Comparison of ENCODE assay signal across 17 cellular contexts in the genomic region with DNA sequence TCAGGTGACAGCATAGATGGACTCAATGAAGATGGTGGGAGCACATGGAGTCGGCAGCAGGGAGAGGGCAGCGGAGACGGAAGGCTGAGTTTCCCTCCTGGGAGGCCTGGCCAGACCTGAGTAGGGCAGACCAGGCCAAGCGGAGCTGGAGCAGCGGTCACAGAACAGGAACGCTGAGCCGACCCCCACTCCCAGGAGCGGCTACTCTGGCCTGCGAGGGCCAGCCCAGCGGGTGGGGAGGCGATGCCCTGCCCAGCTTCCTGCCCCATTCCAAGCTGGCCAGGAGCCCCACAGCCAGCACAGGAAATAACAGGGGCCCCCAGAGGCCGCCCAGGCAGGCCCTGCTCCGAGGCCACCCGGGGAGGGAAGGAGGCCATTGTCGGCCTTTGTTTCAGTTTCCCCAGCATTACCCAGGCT.
DNase-seq lines count a peak whose midpoint lies in the region; ATAC-seq, FAIRE-seq and TF ChIP-seq lines count a peak whose summit lies in the region.
"Had no signal": no experiment of that assay in that cellular context is flagged by ENCODE, and none has a peak within 500 bp of the region (broad histone marks: within the 10 kb centered on the region; RNA-seq: fewer than 3 reads in every experiment).

No MANE protein-coding gene starts in this region.

- no peaks in the 10 kb centered on the region for H3K79me1 ChIP-seq in H9 (ENCODE audit: insufficient read depth, low read depth, low read length, poor library complexity, severe bottlenecking)

- peaks cover 0 to 13% (median 7%) of the 10 kb centered on the region in 3 experiments; a peak in 5 of 7 replicates for H3K36me3 Mint-ChIP-seq in H9 (ENCODE audit: insufficient read depth in 1 of 3, low read depth in 3 of 3)
- H3K36me3 Mint-ChIP-seq: activated naive CD4-positive, alpha-beta T cell treated with anti-CD3 and anti-CD28 coated beads, Interleukin-2, amount 10 ng/mL, durations not matched to agents 7 days and 5 days; stimulated activated memory B cell treated with anti-CD40 and anti-IgM and Interleukin-4, amounts not matched to agents 10 μg/mL and 1 μg/mL and 100 μg/mL, for 72 hours had no signal

- intact Hi-C loops in psoas muscle (cut with DNase I), result loop anchor here in 1 of 2 donors (10.0 kb wide), 2 partner anchors 61 to 281 kb away; no protein-coding TSS in a partner anchor

- H3K4me1 Mint-ChIP-seq in H9, result peaks cover 24 to 32% of the 10 kb centered on the region in 2 experiments
- H3K4me1 Mint-ChIP-seq: activated naive CD4-positive, alpha-beta T cell treated with anti-CD3 and anti-CD28 coated beads, Interleukin-2, amount 10 ng/mL, durations not matched to agents 7 days and 5 days; stimulated activated memory B cell treated with anti-CD40 and anti-IgM and Interleukin-4, amounts not matched to agents 10 μg/mL and 1 μg/mL and 100 μg/mL, for 72 hours had no signal

- H3K23me2 ChIP-seq in H9 (ENCODE audit: insufficient read length, low read depth, low read length, poor library complexity, severe bottlenecking), result no peaks in the 10 kb centered on the region

- H3K27me3 ChIP-seq in H9 (ENCODE audit: insufficient read depth, low read length) (no peaks in the 10 kb centered on the region), psoas muscle (ENCODE audit: insufficient read depth in 3 of 3, low read length in 2 of 3) (no peaks in the 10 kb centered on the region), foreskin keratinocyte (no peaks in the 10 kb centered on the region)

- H3K18ac ChIP-seq in H9 (ENCODE audit: insufficient read length, low read depth, low read length), result peak overlapping the region; percentile 16

- no peak for TF ChIP-seq POLR2A in H54 (IDR thresholded peaks at IDR 0.05; ENCODE audit: low read depth, low read length)

- H2BK120ac ChIP-seq in H9 (ENCODE audit: low read depth, low read length, poor library complexity, severe bottlenecking), result no peak overlapping the region

- H2AFZ ChIP-seq in H9 (ENCODE audit: low read length), result no peak overlapping the region

- no peak overlapping the region for H3T11ph ChIP-seq in H9 (ENCODE audit: low read length)

- no peaks in the 10 kb centered on the region for H3K27me3 Mint-ChIP-seq in H9 (ENCODE audit: low read depth)
- H3K27me3 Mint-ChIP-seq: activated naive CD4-positive, alpha-beta T cell treated with anti-CD3 and anti-CD28 coated beads, Interleukin-2, amount 10 ng/mL, durations not matched to agents 7 days and 5 days had no signal

- H3K4me1 ChIP-seq in H9 (ENCODE audit: insufficient read depth, low read length), result peaks cover 23% of the 10 kb centered on the region; the same call in 1 of the 2 replicates
- peaks cover 50% of the 10 kb centered on the region for H3K4me1 ChIP-seq in psoas muscle
- H3K4me1 ChIP-seq in foreskin keratinocyte, result no peaks in the 10 kb centered on the region

- peak overlapping the region; percentile 4 for H3K4me2 ChIP-seq in H9 (ENCODE audit: insufficient read depth, insufficient read length, low read length)

- H3K36me3 ChIP-seq in psoas muscle (ENCODE audit: insufficient read depth in 1 of 2, low read depth in 1 of 2), result no peaks in the 10 kb centered on the region

- H2BK12ac ChIP-seq in H9 (ENCODE audit: insufficient read length, low read depth, low read length), result peak overlapping the region; percentile 30

- no peak overlapping the region for H3K4ac ChIP-seq in H9 (ENCODE audit: low read depth, low read length)

- peaks cover 2% of the 10 kb centered on the region; the same call in 1 of the 2 replicates for H3K79me2 ChIP-seq in H9 (ENCODE audit: insufficient read depth, low read length)

- H3K27ac Mint-ChIP-seq in H9, result peak overlapping the region; percentile 41 to 84 (median 59); a peak in 5 of 7 replicates
- H3K27ac Mint-ChIP-seq: activated naive CD4-positive, alpha-beta T cell treated with anti-CD3 and anti-CD28 coated beads, Interleukin-2, amount 10 ng/mL, durations not matched to agents 7 days and 5 days; stimulated activated memory B cell treated with anti-CD40 and anti-IgM and Interleukin-4, amounts not matched to agents 10 μg/mL and 1 μg/mL and 100 μg/mL, for 72 hours had no signal

- DNase-seq in H9 (peak; percentile 84), ecto neural progenitor cell (ENCODE audit: low spot score) (peak; percentile 75), islet precursor cell (peak; percentile 64), psoas muscle (peak; percentile 36 to 72), H54 (ENCODE audit: insufficient read length, low spot score) (no peak), KG1 (lab: John Stamatoyannopoulos, UW) (no peak), foreskin keratinocyte (no peak)
- DNase-seq: activated naive CD4-positive, alpha-beta T cell treated with anti-CD3 and anti-CD28 coated beads, Interleukin-2, amount 10 ng/mL, durations not matched to agents 7 days and 5 days; DND-41; HCEC 1CT; IMR-90; NCI-H1436 treated with DMSO at 0.1 percent for 48 hours; stimulated activated CD4-positive, alpha-beta T cell treated with anti-CD3 and anti-CD28 coated beads, Interleukin-2, amount 100 ng/mL, for 48 hours had no signal

- no peak overlapping the region for H2BK5ac ChIP-seq in H9 (ENCODE audit: insufficient read length, low read length)

- no peak overlapping the region for H4K5ac ChIP-seq in H9 (ENCODE audit: insufficient read length, low read depth, low read length)

- no peak for FAIRE-seq in H54 (lab: Jason Lieb, UNC)
- FAIRE-seq: TTC549 had no signal

- H3K4me3 Mint-ChIP-seq in H9, result no peak overlapping the region; a peak in 1 of 5 replicates
- H3K4me3 Mint-ChIP-seq: activated naive CD4-positive, alpha-beta T cell treated with anti-CD3 and anti-CD28 coated beads, Interleukin-2, amount 10 ng/mL, durations not matched to agents 7 days and 5 days; stimulated activated memory B cell treated with anti-CD40 and anti-IgM and Interleukin-4, amounts not matched to agents 10 μg/mL and 1 μg/mL and 100 μg/mL, for 72 hours had no signal

- no peaks in the 10 kb centered on the region for H3K9me3 ChIP-seq in H9 (ENCODE audit: control insufficient read depth, low read depth, low read length)
- H3K9me3 ChIP-seq in psoas muscle, result no peaks in the 10 kb centered on the region

- H3K56ac ChIP-seq in H9 (ENCODE audit: insufficient read length, low read depth, low read length), result no peak overlapping the region

- H3K9me3 Mint-ChIP-seq in H9, result no peaks in the 10 kb centered on the region
- H3K9me3 Mint-ChIP-seq: activated naive CD4-positive, alpha-beta T cell treated with anti-CD3 and anti-CD28 coated beads, Interleukin-2, amount 10 ng/mL, durations not matched to agents 7 days and 5 days; stimulated activated memory B cell treated with anti-CD40 and anti-IgM and Interleukin-4, amounts not matched to agents 10 μg/mL and 1 μg/mL and 100 μg/mL, for 72 hours had no signal

- no peak overlapping the region for H4K8ac ChIP-seq in H9 (replicated peaks; ENCODE audit: insufficient read length, low read depth, low read length)

- WGBS in H9 (ENCODE audit: extremely low coverage, insufficient read length, low lambda C conversion rate), result no CpG with 5 or more reads among the region's 15 CpGs
- 26 to 44% (median 33%) methylated on average over 14 to 15 of the region's 15 CpGs for WGBS in psoas muscle, 3 donors

- peak; percentile 7 to 56 (median 24) for ATAC-seq in psoas muscle
- ATAC-seq in foreskin keratinocyte, result no peak
- ATAC-seq in HG02623 (IDR thresholded peaks at IDR 0.05; ENCODE audit: unreplicated experiment), result no peak
- ATAC-seq: stimulated activated memory B cell treated with anti-CD40 and anti-IgM and Interleukin-4, amounts not matched to agents 10 μg/mL and 1 μg/mL and 100 μg/mL, for 72 hours had no signal

- H2BK15ac ChIP-seq in H9 (ENCODE audit: low read depth, low read length), result no peak overlapping the region

- no peak overlapping the region for H2AK5ac ChIP-seq in H9 (ENCODE audit: insufficient read length, low read length)

- H3K9ac ChIP-seq in H9 (ENCODE audit: extremely low read depth, insufficient read length, low read length), result no peak overlapping the region

- H3K27ac ChIP-seq in H9 (ENCODE audit: insufficient read length, low read depth, low read length) (peak overlapping the region; percentile 18), psoas muscle (peak overlapping the region; percentile 15), foreskin keratinocyte (no peak overlapping the region)
- H3K27ac ChIP-seq: RWPE1 had no signal

- no peak overlapping the region for H4K91ac ChIP-seq in H9 (ENCODE audit: insufficient read length, low read depth, low read length)

- TF ChIP-seq CTCF in H9 (conservative IDR thresholded peaks at IDR 0.05), result no peak
- TF ChIP-seq CTCF in psoas muscle (IDR thresholded peaks at IDR 0.05), result no peak
- no peak for TF ChIP-seq CTCF in foreskin keratinocyte (conservative IDR thresholded peaks at IDR 0.05)

- no peaks in the 10 kb centered on the region for H4K20me1 ChIP-seq in H9 (ENCODE audit: control insufficient read depth, insufficient read depth, insufficient read length)

- H3K4me3 ChIP-seq in psoas muscle, result peak overlapping the region; percentile 28

- H2BK20ac ChIP-seq in H9 (ENCODE audit: low read depth, low read length, poor library complexity, severe bottlenecking), result no peak overlapping the region

- no peak overlapping the region for H3K23ac ChIP-seq in H9 (ENCODE audit: insufficient read length, low read depth, low read length)

- H3K14ac ChIP-seq in H9 (ENCODE audit: insufficient read depth, low read length), result peak overlapping the region; percentile 21; the same call in 1 of the 2 replicates

Comparison
In these comparisons a context has a peak if more than half of its experiments do, and no peak if none do; other contexts are left out.
1. DNase-seq: peak in H9 (single experiment), ecto neural progenitor cell (single experiment), islet precursor cell (single experiment) and psoas muscle (2 of 2); none in H54 (single experiment), KG1 (single experiment) and foreskin keratinocyte (0 of 2).
2. ATAC-seq: peak in psoas muscle (4 of 4); none in foreskin keratinocyte (single experiment) and HG02623 (single experiment).